18 cellular contexts compared by ENCODE assay signal in genomic region chr12:102961488-102961801, GRCh38. TPM values are rescaled to one million over a fixed set of nuclear protein-coding genes. Genes with fewer than 3 reads are reported as not detected.
DNase-seq lines count a peak whose midpoint lies in the region; ATAC-seq and TF ChIP-seq lines count a peak whose summit lies in the region.
"Had no signal": no experiment of that assay in that cellular context is flagged by ENCODE, and none has a peak within 500 bp of the region (broad histone marks: within the 10 kb centered on the region; RNA-seq: fewer than 3 reads in every experiment).

No MANE protein-coding gene starts in this region.

- H3K9me2 ChIP-seq in hepatocyte (replicated peaks; ENCODE audit: insufficient read depth) (no peaks in the 10 kb centered on the region), MM.1S (replicated peaks; ENCODE audit: insufficient read depth, low read length) (no peaks in the 10 kb centered on the region)

- no peaks in the 10 kb centered on the region for H3K79me2 ChIP-seq in hepatocyte
- H3K79me2 ChIP-seq in MM.1S (ENCODE audit: low read length): no peaks in the 10 kb centered on the region

- H3K36me3 ChIP-seq in hepatocyte (replicated peaks; ENCODE audit: insufficient read depth, low read depth) (no peaks in the 10 kb centered on the region), MM.1S (replicated peaks; ENCODE audit: insufficient read depth, low read length) (no peaks in the 10 kb centered on the region)
- H3K36me3 ChIP-seq: prostate gland, vagina had no signal

- TF ChIP-seq CTCF in hepatocyte (IDR thresholded peaks at IDR 0.05; ENCODE audit: poor library complexity): no peak
- TF ChIP-seq CTCF in MM.1S (IDR thresholded peaks at IDR 0.05; ENCODE audit: low read length): no peak

- WGBS in hepatocyte (ENCODE audit: low lambda C conversion rate, missing lambda C conversion rate): 5% methylated on average over 8 of the region's 8 CpGs

- H3K9ac ChIP-seq in MM.1S (ENCODE audit: low read length): no peak overlapping the region

- H3K4me2 ChIP-seq in hepatocyte: peak overlapping the region; percentile 23
- H3K4me2 ChIP-seq in MM.1S (ENCODE audit: low read depth, low read length): no peak overlapping the region

- H3K27ac ChIP-seq in hepatocyte (no peak overlapping the region), MM.1S (ENCODE audit: low read length) (no peak overlapping the region)
- H3K27ac ChIP-seq: HL-60, prostate gland, SK-N-MC, vagina had no signal

- no peak for ATAC-seq in GM19395 (IDR thresholded peaks at IDR 0.05; ENCODE audit: unreplicated experiment)
- no peak for ATAC-seq in GM21528 (IDR thresholded peaks at IDR 0.05; ENCODE audit: low FRiP score, unreplicated experiment)
- ATAC-seq: stimulated activated naive CD8-positive, alpha-beta T cell treated with anti-CD3 and anti-CD28 coated beads, Interleukin-15, Interleukin-2, amounts not matched to agents 100 U/mL and 50 U/mL, for 24 hours had no signal

- H2AFZ ChIP-seq in hepatocyte (no peak overlapping the region), MM.1S (ENCODE audit: low read length) (no peak overlapping the region)

- H3F3A ChIP-seq in MM.1S (ENCODE audit: insufficient read depth, low read length): no peaks in the 10 kb centered on the region

- peaks cover 96% of the 10 kb centered on the region for H3K27me3 ChIP-seq in hepatocyte
- H3K27me3 ChIP-seq in MM.1S (replicated peaks; ENCODE audit: insufficient read depth, low read length): peaks cover 7% of the 10 kb centered on the region; the same call in 1 of the 2 replicates
- H3K27me3 ChIP-seq: vagina had no signal

- H3K4me3 ChIP-seq in hepatocyte (no peak overlapping the region), MM.1S (ENCODE audit: low read length) (no peak overlapping the region)
- H3K4me3 ChIP-seq: prostate gland, SK-N-MC, vagina had no signal

- H4K20me1 ChIP-seq in hepatocyte (ENCODE audit: insufficient read depth, poor library complexity, severe bottlenecking) (no peaks in the 10 kb centered on the region), MM.1S (ENCODE audit: insufficient read depth, low read length) (no peaks in the 10 kb centered on the region)

- H3K9me3 ChIP-seq in hepatocyte (ENCODE audit: low read depth) (no peaks in the 10 kb centered on the region), MM.1S (replicated peaks; ENCODE audit: insufficient read depth, low read length) (no peaks in the 10 kb centered on the region)
- H3K9me3 ChIP-seq: prostate gland, vagina had no signal

- DNase-seq in DMS79 (lab: John Stamatoyannopoulos, UW) (peak; percentile 91), NCI-H1105 (lab: John Stamatoyannopoulos, UW) (peak; percentile 95), NCI-H748 (lab: John Stamatoyannopoulos, UW; ENCODE audit: unreplicated experiment) (peak; percentile 94), hepatocyte (ENCODE audit: low spot score) (no peak), MM.1S (no peak), hippocampal formation (lab: John Stamatoyannopoulos, UW) (no peak)
- DNase-seq: activated CD4-positive, alpha-beta T cell treated with anti-CD3 and anti-CD28 coated beads, Interleukin-2, amount 50 U/mL, for 48 hours; activated T-cell treated with anti-CD3 and anti-CD28 coated beads, Interleukin-2, amount 50 U/mL, for 4 hours; NCI-H226 had no signal

- H3K4me1 ChIP-seq in hepatocyte (ENCODE audit: insufficient read depth): peaks cover 16% of the 10 kb centered on the region
- H3K4me1 ChIP-seq in MM.1S (ENCODE audit: low read length): no peaks in the 10 kb centered on the region

RNA-seq across cellular contexts. Expression of gene ASCL1, which starts 4.0 kb away (rescaled TPM):
- 1.6 and 1.7 TPM in 2 replicates for total RNA-seq in hepatocyte
- polyA plus RNA-seq in hepatocyte: 1.5 TPM in 1 of 2 replicates, not detected in the other
- total RNA-seq: activated T-cell treated with anti-CD3 and anti-CD28 coated beads, Interleukin-2, amount 50 U/mL, for 4 hours; fibroblast of villous mesenchyme; lower leg skin; vagina had no signal

RNA-seq across cellular contexts. Expression of gene PAH, which starts 44.4 kb away (rescaled TPM):
- 203 and 206 TPM in 2 replicates for total RNA-seq in hepatocyte
- 58.2 and 76.1 TPM in 2 replicates for polyA plus RNA-seq in hepatocyte
- total RNA-seq: fibroblast of villous mesenchyme, lower leg skin, vagina had no signal

Comparison
In these comparisons a context has a peak if more than half of its experiments do, and no peak if none do; other contexts are left out.
1. DNase-seq: peak in DMS79 (single experiment), NCI-H1105 (single experiment) and NCI-H748 (single experiment); none in hepatocyte (single experiment), MM.1S (single experiment) and hippocampal formation (0 of 2).